In genomic region chr16:6828690-6829089, GRCh38 we compare ENCODE assay signal across 24 cellular contexts.
"Had no signal": no experiment of that assay in that cellular context is flagged by ENCODE, and none has a peak within 500 bp of the region (broad histone marks: within the 10 kb centered on the region; RNA-seq: fewer than 3 reads in every experiment).

No MANE protein-coding gene starts in this region.

- H3K4me1 ChIP-seq: neural progenitor cell, pancreas, prostate gland, right lobe of liver, sigmoid colon, stomach, thyroid gland, tibial nerve, upper lobe of left lung, vagina had no signal

- H3K36me3 ChIP-seq: neural progenitor cell, pancreas, prostate gland, right lobe of liver, sigmoid colon, stomach, thoracic aorta, thyroid gland, tibial nerve, upper lobe of left lung, vagina had no signal

- H3K27ac Mint-ChIP-seq: natural killer cell; nephron; neural progenitor cell; stimulated activated effector memory CD8-positive, alpha-beta T cell treated with anti-CD3 and anti-CD28 coated beads, Interleukin-12 subunit alpha, Interleukin-12 subunit beta, amount 100 ng/mL, for 72 hours; stimulated activated naive B cell treated with anti-CD40 and anti-IgM and Interleukin-4, amounts not matched to agents 10 μg/mL and 1 μg/mL and 100 μg/mL, for 72 hours; stimulated activated naive CD8-positive, alpha-beta T cell treated with anti-CD3 and anti-CD28 coated beads, Interleukin-15, Interleukin-2, amounts not matched to agents 100 ng/mL and 50 ng/mL, for 24 hours had no signal

- H3K9ac ChIP-seq: neural progenitor cell had no signal

- H3K4me3 Mint-ChIP-seq: natural killer cell; nephron; neural progenitor cell; stimulated activated effector memory CD8-positive, alpha-beta T cell treated with anti-CD3 and anti-CD28 coated beads, Interleukin-12 subunit alpha, Interleukin-12 subunit beta, amount 100 ng/mL, for 72 hours; stimulated activated naive B cell treated with anti-CD40 and anti-IgM and Interleukin-4, amounts not matched to agents 10 μg/mL and 1 μg/mL and 100 μg/mL, for 72 hours; stimulated activated naive CD8-positive, alpha-beta T cell treated with anti-CD3 and anti-CD28 coated beads, Interleukin-15, Interleukin-2, amounts not matched to agents 100 ng/mL and 50 ng/mL, for 24 hours had no signal

- H3K27me3 Mint-ChIP-seq: stimulated activated naive B cell treated with anti-CD40 and anti-IgM and Interleukin-4, amounts not matched to agents 10 μg/mL and 1 μg/mL and 100 μg/mL, for 72 hours; stimulated activated naive CD8-positive, alpha-beta T cell treated with anti-CD3 and anti-CD28 coated beads, Interleukin-15, Interleukin-2, amounts not matched to agents 100 ng/mL and 50 ng/mL, for 24 hours had no signal

- H3K9me3 Mint-ChIP-seq: nephron had no signal

- H3K27me3 ChIP-seq: neural progenitor cell, right lobe of liver, sigmoid colon, stomach, thyroid gland, tibial nerve, upper lobe of left lung, vagina had no signal

- H3K4me3 ChIP-seq: neural progenitor cell, pancreas, prostate gland, right lobe of liver, sigmoid colon, stomach, thoracic aorta, thyroid gland, tibial nerve, upper lobe of left lung, vagina had no signal

- DNase-seq: natural killer cell; nucleus accumbens; pancreas; right cardiac atrium; right lobe of liver; sigmoid colon; small intestine; stimulated activated CD4-positive, alpha-beta T cell treated with anti-CD3 and anti-CD28 coated beads, Interleukin-15, amount 100 ng/mL, for 24 hours; stimulated activated CD4-positive, alpha-beta T cell treated with anti-CD3 and anti-CD28 coated beads, Interleukin-2, amount 100 ng/mL, for 24 hours; stimulated activated CD4-positive, alpha-beta T cell treated with anti-CD3 and anti-CD28 coated beads, Interleukin-2, amount 100 ng/mL, for 48 hours; stimulated activated CD4-positive, alpha-beta T cell treated with anti-CD3 and anti-CD28 coated beads, Interleukin-4, amount 100 ng/mL, for 24 hours; stimulated activated naive B cell treated with anti-CD40 and anti-IgM and Interleukin-4, amounts not matched to agents 10 μg/mL and 1 μg/mL and 100 μg/mL, for 72 hours; stimulated activated naive CD4-positive, alpha-beta T cell treated with Interleukin-2 at 50 U/mL for 16 hours; stomach; thyroid gland; upper lobe of left lung had no signal

- H3K36me3 Mint-ChIP-seq: natural killer cell; neural progenitor cell; stimulated activated effector memory CD8-positive, alpha-beta T cell treated with anti-CD3 and anti-CD28 coated beads, Interleukin-12 subunit alpha, Interleukin-12 subunit beta, amount 100 ng/mL, for 72 hours; stimulated activated naive B cell treated with anti-CD40 and anti-IgM and Interleukin-4, amounts not matched to agents 10 μg/mL and 1 μg/mL and 100 μg/mL, for 72 hours had no signal

- ATAC-seq: natural killer cell; pancreas; right cardiac atrium; right lobe of liver; stimulated activated effector memory CD8-positive, alpha-beta T cell treated with anti-CD3 and anti-CD28 coated beads, Interleukin-12 subunit alpha, Interleukin-12 subunit beta, amount 100 ng/mL, for 72 hours; stimulated activated naive B cell treated with anti-CD40 and anti-IgM and Interleukin-4, amounts not matched to agents 10 μg/mL and 1 μg/mL and 100 μg/mL, for 72 hours had no signal

- H3K4me2 ChIP-seq: neural progenitor cell had no signal

- H3K4me1 Mint-ChIP-seq: nephron; stimulated activated effector memory CD8-positive, alpha-beta T cell treated with anti-CD3 and anti-CD28 coated beads, Interleukin-12 subunit alpha, Interleukin-12 subunit beta, amount 100 ng/mL, for 72 hours; stimulated activated naive B cell treated with anti-CD40 and anti-IgM and Interleukin-4, amounts not matched to agents 10 μg/mL and 1 μg/mL and 100 μg/mL, for 72 hours had no signal

- H3K27ac ChIP-seq: neural progenitor cell, pancreas, prostate gland, right lobe of liver, sigmoid colon, stomach, thoracic aorta, thyroid gland, tibial nerve, upper lobe of left lung, vagina had no signal
